Comparison of ENCODE assay signal across 8 cellular contexts in genomic region chr3:126197854-126198584, GRCh38. TPM values are rescaled to one million over a fixed set of nuclear protein-coding genes. Genes with fewer than 3 reads are reported as not detected.
A peak's percentile ranks its signal among the peaks of the same experiment; 100 is the strongest.
DNase-seq lines count a peak whose midpoint lies in the region; ATAC-seq and TF ChIP-seq lines count a peak whose summit lies in the region.

No MANE protein-coding gene starts in this region.

- POLR2A ChIA-PET in RWPE1 (lab: Yijun Ruan, JAX; ENCODE audit: low non-redundant PET): no interaction called here

- peak; percentile 71 for TF ChIP-seq CTCF in RWPE1 (conservative IDR thresholded peaks at IDR 0.05; ENCODE audit: low read depth)

- ATAC-seq in GM21447 (IDR thresholded peaks at IDR 0.05; ENCODE audit: unreplicated experiment) (no peak), HG02852 (IDR thresholded peaks at IDR 0.05; ENCODE audit: unreplicated experiment) (no peak)

- no peak overlapping the region for H3K27ac ChIP-seq in RWPE1

- DNase-seq in G401 (ENCODE audit: low spot score) (peak; percentile 86), HPDE6-E6E7 (ENCODE audit: extremely low spot score) (peak; percentile 70), RWPE1 (ENCODE audit: low spot score) (peak; percentile 65), astrocyte of the hippocampus (ENCODE audit: low read depth, low spot score) (peak; percentile 78), iPS-NIHi7 (ENCODE audit: extremely low spot score) (peak; percentile 84)
- peak; percentile 61 for DNase-seq in stimulated activated CD4-positive, alpha-beta T cell treated with anti-CD3 and anti-CD28 coated beads, Interleukin-1b, Interleukin-23, amount 100 ng/mL, for 48 hours

- CTCF ChIA-PET in RWPE1 (lab: Yijun Ruan, JAX): interaction anchor here (0.7 to 1.6 kb wide), 4 partner anchors 10 to 94 kb away, joined by 3 to 11 read pairs (median 4); no protein-coding TSS in a partner anchor

- in situ Hi-C loops in G401 (cut with HindIII; ENCODE audit: low sequenced_read_pairs): no loop called here

RNA-seq across cellular contexts. Expression of gene ALDH1L1, which starts 17.6 kb away (rescaled TPM):
- not detected in 2 replicates for total RNA-seq in G401 (2014; rRNA removed; shearing (Covaris generic))
